Comparison of ENCODE assay signal across 17 cellular contexts in genomic region chr1:153602749-153603148, GRCh38. TPM values are rescaled to one million over a fixed set of nuclear protein-coding genes. Genes with fewer than 3 reads are reported as not detected.
A peak's percentile ranks its signal among the peaks of the same experiment; 100 is the strongest.
DNase-seq lines count a peak whose midpoint lies in the region; ATAC-seq and TF ChIP-seq lines count a peak whose summit lies in the region.
"Had no signal": no experiment of that assay in that cellular context is flagged by ENCODE, and none has a peak within 500 bp of the region (broad histone marks: within the 10 kb centered on the region; RNA-seq: fewer than 3 reads in every experiment).

No MANE protein-coding gene starts in this region.

- POLR2A ChIA-PET in HEK293 (lab: Yijun Ruan, JAX) (interaction anchor here (2.0 kb wide), 1 partner anchor 31 kb away, joined by 11 read pairs; the partner anchor contains the start of gene CHTOP), RWPE1 (lab: Yijun Ruan, JAX; ENCODE audit: low non-redundant PET) (interaction anchor here (0.5 to 0.8 kb wide), 2 partner anchors 26 to 30 kb away, joined by 3 to 4 read pairs; no protein-coding TSS in a partner anchor), HEK293T (lab: Yijun Ruan, JAX) (interaction anchor here (0.9 kb wide), 1 partner anchor 25 kb away, joined by 4 read pairs; the partner anchor contains the start of gene S100A13)

- CTCF ChIA-PET in HEK293 (lab: Yijun Ruan, JAX), result interaction anchor here (0.6 kb wide), 1 partner anchor 10 kb away, joined by 3 read pairs; no protein-coding TSS in a partner anchor
- CTCF ChIA-PET in RWPE1 (lab: Yijun Ruan, JAX), result interaction anchor here (0.7 kb wide), 1 partner anchor 1122 kb away, joined by 4 read pairs; no protein-coding TSS in a partner anchor
- CTCF ChIA-PET in HEK293T (lab: Yijun Ruan, JAX), result no interaction called here

- H3K4me3 Mint-ChIP-seq in memory B cell, result no peak overlapping the region
- H3K4me3 Mint-ChIP-seq: CD8-positive, alpha-beta T cell had no signal

- no peak overlapping the region for H3K9ac ChIP-seq in BLaER1 treated with 17β-estradiol and CSF1 and Interleukin-3, amounts not matched to agents 10 nM and 100 nM
- H3K9ac ChIP-seq: GM23248 had no signal

- peaks cover 14% of the 10 kb centered on the region for H3K4me1 Mint-ChIP-seq in memory B cell

- no peak for DNase-seq in RWPE1 (ENCODE audit: low spot score)
- DNase-seq in memory B cell (ENCODE audit: low spot score in 2 of 2), result no peak
- DNase-seq in HEK293T (ENCODE audit: extremely low spot score), result no peak
- DNase-seq in WERI-Rb-1, result no peak
- DNase-seq: ACHN; Calu3; CD8-positive, alpha-beta T cell; DMS53; GM23248; IMR-90; KG1 had no signal

- TF ChIP-seq CTCF in HEK293 (tag by site-specific recombination; IDR thresholded peaks at IDR 0.05), result no peak
- TF ChIP-seq CTCF in RWPE1 (conservative IDR thresholded peaks at IDR 0.05; ENCODE audit: low read depth), result no peak
- TF ChIP-seq CTCF in WERI-Rb-1 (IDR thresholded peaks at IDR 0.05; ENCODE audit: low read depth, low read length), result no peak

- peak overlapping the region; percentile 60 for H3K27ac Mint-ChIP-seq in memory B cell
- H3K27ac Mint-ChIP-seq: CD8-positive, alpha-beta T cell had no signal

- H3K9me3 Mint-ChIP-seq in memory B cell, result no peaks in the 10 kb centered on the region
- H3K9me3 Mint-ChIP-seq: CD8-positive, alpha-beta T cell had no signal

- no peaks in the 10 kb centered on the region for H3K36me3 ChIP-seq in BLaER1 treated with 17β-estradiol and CSF1 and Interleukin-3, amounts not matched to agents 10 nM and 100 nM
- H3K36me3 ChIP-seq in HEK293 (ENCODE audit: control insufficient read depth in 2 of 2, insufficient read depth in 1 of 2, low read length in 2 of 2) (no peaks in the 10 kb centered on the region), WERI-Rb-1 (no peaks in the 10 kb centered on the region)
- H3K36me3 ChIP-seq: HAP-1 had no signal

- no peaks in the 10 kb centered on the region for H3K27me3 ChIP-seq in BLaER1 treated with 17β-estradiol and CSF1 and Interleukin-3, amounts not matched to agents 10 nM and 100 nM
- no peaks in the 10 kb centered on the region for H3K27me3 ChIP-seq in WERI-Rb-1 (ENCODE audit: insufficient read depth, low read depth, severe bottlenecking)

- no peaks in the 10 kb centered on the region for H4K20me1 ChIP-seq in BLaER1 treated with 17β-estradiol and CSF1 and Interleukin-3, amounts not matched to agents 10 nM and 100 nM

- ATAC-seq in memory B cell (ENCODE audit: low read depth), result no peak
- ATAC-seq in GM19328 (IDR thresholded peaks at IDR 0.05; ENCODE audit: unreplicated experiment), result no peak
- ATAC-seq in esophagus mucosa, result no peak
- ATAC-seq: CD8-positive, alpha-beta T cell had no signal

- H3K4me2 ChIP-seq in BLaER1 treated with 17β-estradiol and CSF1 and Interleukin-3, amounts not matched to agents 10 nM and 100 nM, result peak overlapping the region; percentile 40 to 97 (median 87); a peak in 20 of 22 replicates

- no peak overlapping the region for H3K4me3 ChIP-seq in BLaER1 treated with 17β-estradiol and CSF1 and Interleukin-3, amounts not matched to agents 10 nM and 100 nM
- no peak overlapping the region for H3K4me3 ChIP-seq in HEK293 (ENCODE audit: low read depth, low read length)
- H3K4me3 ChIP-seq in WERI-Rb-1 (ENCODE audit: low read depth, low read length), result no peak overlapping the region
- H3K4me3 ChIP-seq: GM23248, HAP-1 had no signal

- no peaks in the 10 kb centered on the region for H3K27me3 Mint-ChIP-seq in memory B cell

- peaks cover 57 to 73% (median 67%) of the 10 kb centered on the region in 10 experiments for H3K4me1 ChIP-seq in BLaER1 treated with 17β-estradiol and CSF1 and Interleukin-3, amounts not matched to agents 10 nM and 100 nM
- H3K4me1 ChIP-seq in HEK293 (ENCODE audit: control insufficient read depth, insufficient read depth, low read length), result no peaks in the 10 kb centered on the region

- no peaks in the 10 kb centered on the region for H3K9me3 ChIP-seq in BLaER1 treated with 17β-estradiol and CSF1 and Interleukin-3, amounts not matched to agents 10 nM and 100 nM (replicated peaks in 1 of 11)
- H3K9me3 ChIP-seq in HEK293 (ENCODE audit: control insufficient read depth, insufficient read depth, low read depth, low read length), result no peaks in the 10 kb centered on the region
- H3K9me3 ChIP-seq in WERI-Rb-1 (ENCODE audit: severe bottlenecking), result no peaks in the 10 kb centered on the region
- H3K9me3 ChIP-seq: HAP-1 had no signal

- no peaks in the 10 kb centered on the region for H3K36me3 Mint-ChIP-seq in memory B cell
- H3K36me3 Mint-ChIP-seq: CD8-positive, alpha-beta T cell had no signal

- peak overlapping the region in 8 of 11 experiments; percentile 53 to 99 (median 96); a peak in 12 of 22 replicates for H3K27ac ChIP-seq in BLaER1 treated with 17β-estradiol and CSF1 and Interleukin-3, amounts not matched to agents 10 nM and 100 nM
- H3K27ac ChIP-seq in HEK293 (ENCODE audit: extremely low read depth, low read depth, low read length) (no peak overlapping the region), RWPE1 (peak overlapping the region; percentile 43), WERI-Rb-1 (no peak overlapping the region)
- H3K27ac ChIP-seq: GM23248 had no signal

TF ChIP-seq in HEK293, 187 proteins besides CTCF, POLR2A, EP300 and RAD21:
- TF ChIP-seq ZNF202 (tag by site-specific recombination; IDR thresholded peaks at IDR 0.05; ENCODE audit: borderline replicate concordance), result no peak
- TF ChIP-seq ZBTB48 (tag by site-specific recombination; IDR thresholded peaks at IDR 0.05), result no peak
- TF ChIP-seq SCRT2 (tag by site-specific recombination; IDR thresholded peaks at IDR 0.05), result no peak
- TF ChIP-seq ZNF37A (tag by site-specific recombination; IDR thresholded peaks at IDR 0.05), result no peak
- no peak for TF ChIP-seq INSM2 (tag by site-specific recombination; IDR thresholded peaks at IDR 0.05)
- TF ChIP-seq ZNF366 (tag by site-specific recombination; conservative IDR thresholded peaks at IDR 0.05), result peak; percentile 39
- TF ChIP-seq ZBTB17 (tag by site-specific recombination; IDR thresholded peaks at IDR 0.05), result peak; percentile 29; the same call in 1 of the 2 replicates

TF ChIP-seq in HEK293T, 16 proteins besides CTCF, POLR2A, EP300 and RAD21:
- TF ChIP-seq SP1 (IDR thresholded peaks at IDR 0.05) (no peak), ELF4 (IDR thresholded peaks at IDR 0.05) (no peak), CTBP1 (IDR thresholded peaks at IDR 0.05; ENCODE audit: borderline replicate concordance) (no peak), PKNOX1 (IDR thresholded peaks at IDR 0.05) (no peak), ZNF384 (IDR thresholded peaks at IDR 0.05) (no peak), BHLHE40 (IDR thresholded peaks at IDR 0.05; ENCODE audit: borderline replicate concordance) (no peak), ARNT (IDR thresholded peaks at IDR 0.05) (no peak), HDGF (IDR thresholded peaks at IDR 0.05; ENCODE audit: borderline replicate concordance) (no peak), NFRKB (IDR thresholded peaks at IDR 0.05) (no peak), LEF1 (IDR thresholded peaks at IDR 0.05; ENCODE audit: borderline replicate concordance) (no peak), FOXA1 (IDR thresholded peaks at IDR 0.05) (no peak), FOXM1 (IDR thresholded peaks at IDR 0.05; ENCODE audit: borderline replicate concordance) (no peak), FOXK2 (IDR thresholded peaks at IDR 0.05) (no peak), TARDBP (IDR thresholded peaks at IDR 0.05) (no peak), L3MBTL2 (conservative IDR thresholded peaks at IDR 0.05) (no peak), SUZ12 (IDR thresholded peaks at IDR 0.05) (no peak)

RNA-seq across cellular contexts. Expression of gene S100A16, which starts 10.2 kb away (rescaled TPM):
- total RNA-seq in esophagus mucosa, result 1,290 TPM
- total RNA-seq: CD8-positive, alpha-beta T cell had no signal

RNA-seq across cellular contexts. Expression of gene S100A14, which starts 13.4 kb away (rescaled TPM):
- 1,938 TPM for total RNA-seq in esophagus mucosa
- total RNA-seq: CD8-positive, alpha-beta T cell; H4; IMR-90 had no signal

RNA-seq across cellular contexts. Expression of gene S100A13, which starts 24.6 kb away (rescaled TPM):
- 52.5 TPM for total RNA-seq in esophagus mucosa

RNA-seq across cellular contexts. Expression of gene S100A1, which starts 25.5 kb away (rescaled TPM):
- 0.44 TPM for total RNA-seq in esophagus mucosa
- total RNA-seq: Calu3; CD8-positive, alpha-beta T cell; GM23248 had no signal

RNA-seq across cellular contexts. Expression of gene CHTOP, which starts 31.1 kb away (rescaled TPM):
- 44.0 TPM for total RNA-seq in esophagus mucosa

Comparison
In these comparisons a context has a peak if more than half of its experiments do, and no peak if none do; other contexts are left out.
1. H3K27ac ChIP-seq: peak in BLaER1 treated with 17β-estradiol and CSF1 and Interleukin-3, amounts not matched to agents 10 nM and 100 nM (8 of 11) and RWPE1 (single experiment); none in HEK293 (single experiment) and WERI-Rb-1 (single experiment).